8 cellular contexts compared by ENCODE assay signal in the genomic region with DNA sequence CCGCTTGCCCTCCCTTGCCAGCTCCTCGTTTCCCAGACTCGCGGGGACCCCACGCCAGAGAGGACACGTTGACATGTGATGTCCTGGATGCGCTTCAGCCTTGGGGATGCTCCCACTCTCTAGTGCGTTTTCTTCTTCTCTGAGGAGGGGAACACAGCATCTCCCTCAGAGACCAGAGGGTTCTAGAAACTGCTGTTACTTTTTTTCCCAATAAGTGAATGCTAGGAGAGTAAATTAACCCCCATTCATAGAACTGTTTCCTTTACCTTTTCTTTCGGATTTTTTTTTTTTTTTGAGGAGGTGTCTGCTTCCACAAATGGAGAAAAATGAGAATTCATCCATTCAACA. TPM values are rescaled to one million over a fixed set of nuclear protein-coding genes. Genes with fewer than 3 reads are reported as not detected.
DNase-seq lines count a peak whose midpoint lies in the region; ATAC-seq and TF ChIP-seq lines count a peak whose summit lies in the region.

No MANE protein-coding gene starts in this region.

- TF ChIP-seq POLR2A in body of pancreas (IDR thresholded peaks at IDR 0.05) = no peak

- H3K27me3 ChIP-seq in body of pancreas = no peaks in the 10 kb centered on the region

- no peak for TF ChIP-seq CTCF in body of pancreas (IDR thresholded peaks at IDR 0.05)
- TF ChIP-seq CTCF in progenitor cell of endocrine pancreas (IDR thresholded peaks at IDR 0.05; ENCODE audit: unreplicated experiment) = no peak

- no peaks in the 10 kb centered on the region for H3K36me3 Mint-ChIP-seq in progenitor cell of endocrine pancreas (ENCODE audit: insufficient read depth)

- DNase-seq in body of pancreas = no peak
- no peak for DNase-seq in left ventricle myocardium superior
- DNase-seq in progenitor cell of endocrine pancreas (ENCODE audit: low spot score, unreplicated experiment) = no peak
- no peak for DNase-seq in NCI-H1694 treated with DMSO at 0.1 percent for 48 hours (lab: John Stamatoyannopoulos, UW)
- DNase-seq in UCSD-AML1 (lab: John Stamatoyannopoulos, UW; ENCODE audit: unreplicated experiment) = no peak
- DNase-seq in substantia nigra (lab: John Stamatoyannopoulos, UW) = no peak

- peaks cover 11% of the 10 kb centered on the region for H3K4me1 Mint-ChIP-seq in progenitor cell of endocrine pancreas (ENCODE audit: low read depth)

- no peak overlapping the region for H3K27ac Mint-ChIP-seq in progenitor cell of endocrine pancreas

- H3K9ac ChIP-seq in ES-I3 (ENCODE audit: low read depth, low read length) = peak overlapping the region; percentile 77; the same call in 1 of the 2 replicates

- H3K9me3 ChIP-seq in ES-I3 (ENCODE audit: control insufficient read depth, insufficient read depth, low read length) = no peaks in the 10 kb centered on the region
- no peaks in the 10 kb centered on the region for H3K9me3 ChIP-seq in body of pancreas

- no peaks in the 10 kb centered on the region; the same call in 1 of the 2 replicates for H3K4me1 ChIP-seq in ES-I3 (ENCODE audit: insufficient read depth, low read length)
- peaks cover 16% of the 10 kb centered on the region for H3K4me1 ChIP-seq in body of pancreas

- no peaks in the 10 kb centered on the region for H3K9me3 Mint-ChIP-seq in progenitor cell of endocrine pancreas (ENCODE audit: low read depth)

- H3K4me3 Mint-ChIP-seq in progenitor cell of endocrine pancreas (ENCODE audit: low read depth) = peak overlapping the region; percentile 90

- ATAC-seq in body of pancreas (no peak), left ventricle myocardium superior (peak; percentile 44), GM19023 (IDR thresholded peaks at IDR 0.05; ENCODE audit: unreplicated experiment) (no peak)

- intact Hi-C loops in body of pancreas (cut with DNase I) (no loop called here), left ventricle myocardium superior (cut with micrococcal nuclease) (no loop called here)

- 2 to 4% methylated on average over 8 to 9 of the region's 9 CpGs for WGBS in body of pancreas, 2 donors

- H3K27me3 Mint-ChIP-seq in progenitor cell of endocrine pancreas = peaks cover 40% of the 10 kb centered on the region

- H3K27ac ChIP-seq in body of pancreas = no peak overlapping the region
- H3K27ac ChIP-seq in substantia nigra (ENCODE audit: low read depth, low read length, poor library complexity, severe bottlenecking) = no peak overlapping the region

- H3K36me3 ChIP-seq in ES-I3 (ENCODE audit: insufficient read depth, low read length) = no peaks in the 10 kb centered on the region
- H3K36me3 ChIP-seq in body of pancreas (replicated peaks in 1 of 2; ENCODE audit: insufficient read depth in 1 of 2, low read depth in 2 of 2) = no peaks in the 10 kb centered on the region

- H3K4me3 ChIP-seq in body of pancreas = peak overlapping the region; percentile 18 to 49

RNA-seq across cellular contexts. Expression of a gene that starts 0.4 kb away (rescaled TPM):
- total RNA-seq in body of pancreas = 100 to 1,000 TPM in 1 of 2 donors, 10 to 100 TPM in 1; 25.1 to 129 TPM
- total RNA-seq in left ventricle myocardium superior = 50.7 TPM
- 37.6 and 43.9 TPM in 2 replicates for total RNA-seq in progenitor cell of endocrine pancreas
